In genomic region chr3:141729240-141729639, GRCh38 we compare ENCODE assay signal across 23 cellular contexts. TPM values are rescaled to one million over a fixed set of nuclear protein-coding genes. Genes with fewer than 3 reads are reported as not detected.
DNase-seq lines count a peak whose midpoint lies in the region; ATAC-seq and TF ChIP-seq lines count a peak whose summit lies in the region.
"Had no signal": no experiment of that assay in that cellular context is flagged by ENCODE, and none has a peak within 500 bp of the region (broad histone marks: within the 10 kb centered on the region; RNA-seq: fewer than 3 reads in every experiment).

No MANE protein-coding gene starts in this region.

- no peak overlapping the region for H3K4me2 ChIP-seq in HCT116 (ENCODE audit: low read length)
- H3K4me2 ChIP-seq in SU-DHL-6 (ENCODE audit: low read depth, low read length, poor library complexity, severe bottlenecking) = no peak overlapping the region

- no peaks in the 10 kb centered on the region for H3K9me3 Mint-ChIP-seq in CD4-positive, alpha-beta T cell
- H3K9me3 Mint-ChIP-seq: activated CD4-positive, alpha-beta T cell treated with anti-CD3 and anti-CD28 coated beads, Interleukin-2, amount 10 ng/mL, durations not matched to agents 7 days and 5 days; effector memory CD8-positive, alpha-beta T cell; memory B cell; natural killer cell had no signal

- H3K9ac ChIP-seq in HCT116 (ENCODE audit: low read length) = no peak overlapping the region
- H3K9ac ChIP-seq in SU-DHL-6 (ENCODE audit: low read length) = no peak overlapping the region

- H4K20me1 ChIP-seq in HCT116 (ENCODE audit: insufficient read depth) (no peaks in the 10 kb centered on the region), SU-DHL-6 (ENCODE audit: low read depth, low read length) (no peaks in the 10 kb centered on the region)

- H3K79me2 ChIP-seq in HCT116 (ENCODE audit: insufficient read depth, low read length) = no peaks in the 10 kb centered on the region
- no peaks in the 10 kb centered on the region for H3K79me2 ChIP-seq in SU-DHL-6 (ENCODE audit: insufficient read depth, low read length)

- TF ChIP-seq RAD21 in HCT116 (IDR thresholded peaks at IDR 0.05; ENCODE audit: low read depth) = peak; percentile 24; the same call in 1 of the 2 replicates

- no peak for DNase-seq in HCT116 (ENCODE audit: low read depth, low spot score)
- no peak for DNase-seq in fibroblast of villous mesenchyme (ENCODE audit: low read depth)
- DNase-seq in CD4-positive, alpha-beta T cell = no peak
- no peak for DNase-seq in GM20000 (ENCODE audit: low spot score)
- DNase-seq: activated CD4-positive, alpha-beta T cell treated with anti-CD3 and anti-CD28 coated beads, Interleukin-2, amount 10 ng/mL, durations not matched to agents 7 days and 5 days; DMS79; effector memory CD8-positive, alpha-beta T cell; hypothalamus; kidney; natural killer cell; NCI-H187 treated with DMSO at 0.1 percent for 48 hours; NCI-H2227 treated with DMSO at 0.1 percent for 48 hours; NK-92 treated with Interleukin-12 subunit alpha and Interleukin-12 subunit beta, amount 100 ng/mL, for 24 hours; stimulated activated CD4-positive, alpha-beta T cell treated with anti-CD3 and anti-CD28 coated beads, Interleukin-1b, Interleukin-23, amount 100 ng/mL, for 48 hours; stimulated activated naive CD4-positive, alpha-beta T cell had no signal

- no peaks in the 10 kb centered on the region for H3F3A ChIP-seq in SU-DHL-6 (ENCODE audit: insufficient read depth)

- POLR2A ChIA-PET in HCT116 (lab: Charles Lee) = no interaction called here
- POLR2A ChIA-PET in CD4-positive, alpha-beta T cell (lab: Charles Lee) = no interaction called here

- peaks cover 11% of the 10 kb centered on the region for H3K27me3 Mint-ChIP-seq in CD4-positive, alpha-beta T cell

- no peaks in the 10 kb centered on the region for H3K27me3 ChIP-seq in HCT116 (ENCODE audit: insufficient read depth, low read length)
- no peaks in the 10 kb centered on the region for H3K27me3 ChIP-seq in SU-DHL-6 (ENCODE audit: low read length)
- peaks cover 3% of the 10 kb centered on the region for H3K27me3 ChIP-seq in CD4-positive, alpha-beta T cell (ENCODE audit: control insufficient read depth, insufficient read depth, low read length)

- intact Hi-C loops in HCT116 (cut with micrococcal nuclease) = no loop called here
- intact Hi-C loops in CD4-positive, alpha-beta T cell (cut with DNase I, micrococcal nuclease) = no loop called here

- BruUV-seq in HCT116 (replicated peaks; lab: Mats Ljungman, UMichigan) = no TSS peak

- CTCF ChIA-PET in HCT116 (lab: Charles Lee) = no interaction called here
- CTCF ChIA-PET in CD4-positive, alpha-beta T cell (lab: Charles Lee) = no interaction called here

- H3K36me3 ChIP-seq in HCT116 (ENCODE audit: control insufficient read depth in 1 of 2, insufficient read depth in 2 of 2, low read length in 2 of 2) (no peaks in the 10 kb centered on the region), SU-DHL-6 (ENCODE audit: low read length) (no peaks in the 10 kb centered on the region)

- H3K27ac ChIP-seq in C4-2B = no peak overlapping the region
- no peak overlapping the region for H3K27ac ChIP-seq in HCT116 (ENCODE audit: low read depth, low read length)
- no peak overlapping the region for H3K27ac ChIP-seq in SU-DHL-6 (ENCODE audit: low read depth, low read length)
- no peak overlapping the region for H3K27ac ChIP-seq in CD4-positive, alpha-beta T cell (ENCODE audit: low read depth, low read length)
- H3K27ac ChIP-seq: RWPE1 had no signal

- H3K4me3 ChIP-seq in HCT116 (replicated peaks in 1 of 2; ENCODE audit: low read depth in 1 of 2, low read length in 2 of 2) (no peak overlapping the region), SU-DHL-6 (ENCODE audit: insufficient read depth, low read length, poor library complexity, severe bottlenecking) (no peak overlapping the region), fibroblast of villous mesenchyme (ENCODE audit: low read depth, low read length) (no peak overlapping the region)

- peak; percentile 16 for TF ChIP-seq CTCF in C4-2B (conservative IDR thresholded peaks at IDR 0.05)
- TF ChIP-seq CTCF in HCT116 (IDR thresholded peaks at IDR 0.05 in 2 of 3, conservative IDR thresholded peaks at IDR 0.05 in 1 of 3; ENCODE audit: borderline replicate concordance in 1 of 3, insufficient read depth in 1 of 3, low read depth in 2 of 3, low read length in 2 of 3) = peak in 2 of 3 experiments; percentile 52 to 56; a peak in 4 of 6 replicates
- TF ChIP-seq CTCF in SU-DHL-6 (IDR thresholded peaks at IDR 0.05; ENCODE audit: insufficient read depth, low read length, poor library complexity, severe bottlenecking) = peak; percentile 11
- TF ChIP-seq CTCF in fibroblast of villous mesenchyme (IDR thresholded peaks at IDR 0.05; ENCODE audit: insufficient read depth, low read depth, low read length) = peak; percentile 14
- no peak for TF ChIP-seq CTCF in CD4-positive, alpha-beta T cell (IDR thresholded peaks at IDR 0.05)
- TF ChIP-seq CTCF in GM20000 (IDR thresholded peaks at IDR 0.05; ENCODE audit: extremely low read depth, missing control alignments) = no peak

- RAD21 ChIA-PET in HCT116 (lab: Charles Lee; ENCODE audit: low non-redundant PET in 1 of 2, low total read pairs in 2 of 2, uncharacterized antibody in 2 of 2, unreplicated experiment in 2 of 2) = no interaction called here

- H3K36me3 Mint-ChIP-seq in CD4-positive, alpha-beta T cell (ENCODE audit: low read depth) = no peaks in the 10 kb centered on the region
- H3K36me3 Mint-ChIP-seq: memory B cell, natural killer cell had no signal

- TF ChIP-seq POLR2A in HCT116 (IDR thresholded peaks at IDR 0.05; ENCODE audit: borderline replicate concordance, extremely low read depth, insufficient read depth, insufficient read length) = no peak

- H3K4me1 Mint-ChIP-seq in CD4-positive, alpha-beta T cell (ENCODE audit: low read depth) = no peaks in the 10 kb centered on the region
- H3K4me1 Mint-ChIP-seq: activated CD4-positive, alpha-beta T cell treated with anti-CD3 and anti-CD28 coated beads, Interleukin-2, amount 10 ng/mL, durations not matched to agents 7 days and 5 days; memory B cell; natural killer cell had no signal

- H3K9me2 ChIP-seq in HCT116 (ENCODE audit: insufficient read depth) (no peaks in the 10 kb centered on the region), SU-DHL-6 (replicated peaks; ENCODE audit: insufficient read depth, low read length) (no peaks in the 10 kb centered on the region)

- H3K4me3 Mint-ChIP-seq in CD4-positive, alpha-beta T cell = no peak overlapping the region
- H3K4me3 Mint-ChIP-seq: activated CD4-positive, alpha-beta T cell treated with anti-CD3 and anti-CD28 coated beads, Interleukin-2, amount 10 ng/mL, durations not matched to agents 7 days and 5 days; effector memory CD8-positive, alpha-beta T cell; memory B cell; natural killer cell had no signal

- H3K9me3 ChIP-seq in HCT116 (ENCODE audit: control insufficient read depth in 1 of 2, insufficient read depth in 1 of 2, low read depth in 1 of 2, low read length in 2 of 2) (no peaks in the 10 kb centered on the region), SU-DHL-6 (ENCODE audit: insufficient read depth, low read length) (no peaks in the 10 kb centered on the region)
- H3K9me3 ChIP-seq in CD4-positive, alpha-beta T cell (ENCODE audit: control insufficient read depth, low read length) = no peaks in the 10 kb centered on the region

- ATAC-seq in HCT116 (peak; percentile 66), GM19452 (IDR thresholded peaks at IDR 0.05; ENCODE audit: unreplicated experiment) (no peak), HG03571 (IDR thresholded peaks at IDR 0.05; ENCODE audit: unreplicated experiment) (no peak)
- no peak for ATAC-seq in CD4-positive, alpha-beta T cell (ENCODE audit: poor library complexity)
- ATAC-seq: effector memory CD8-positive, alpha-beta T cell; natural killer cell; SK-N-SH treated with all-trans-retinoic acid at 6 μM for 48 hours had no signal

- H2AFZ ChIP-seq in HCT116 (ENCODE audit: low read depth, low read length, poor library complexity, severe bottlenecking) (no peak overlapping the region), SU-DHL-6 (ENCODE audit: low read depth, low read length, severe bottlenecking) (no peak overlapping the region)

- H3K27ac Mint-ChIP-seq in CD4-positive, alpha-beta T cell = no peak overlapping the region
- H3K27ac Mint-ChIP-seq: activated CD4-positive, alpha-beta T cell treated with anti-CD3 and anti-CD28 coated beads, Interleukin-2, amount 10 ng/mL, durations not matched to agents 7 days and 5 days; effector memory CD8-positive, alpha-beta T cell; memory B cell; natural killer cell had no signal

- H3K4me1 ChIP-seq in HCT116 (ENCODE audit: control insufficient read depth in 1 of 2, insufficient read depth in 2 of 2, low read length in 2 of 2) = no peaks in the 10 kb centered on the region

TF ChIP-seq in HCT116, 20 proteins besides CTCF, POLR2A, EP300 and RAD21 (continues in another document):
- TF ChIP-seq EZH2phosphoT487 (IDR thresholded peaks at IDR 0.05; ENCODE audit: borderline replicate concordance) (no peak), CEBPB (IDR thresholded peaks at IDR 0.05; ENCODE audit: low read depth) (no peak), ZFX (IDR thresholded peaks at IDR 0.05) (no peak), ZNF274 (IDR thresholded peaks at IDR 0.05; ENCODE audit: low read depth, low read length) (no peak)

RNA-seq across cellular contexts. Expression of gene RNF7, which starts 8.9 kb away (rescaled TPM):
- total RNA-seq in HCT116 (2021; ENCODE audit: unreplicated experiment) (82.3 TPM), fibroblast of villous mesenchyme (43.5 and 57.0 TPM in 2 replicates)
- polyA plus RNA-seq in HCT116 (2012) = 68.1 and 74.9 TPM in 2 replicates
- total RNA-seq in CD4-positive, alpha-beta T cell = 10 to 100 TPM; 60.7 to 65.7 TPM

RNA-seq across cellular contexts. Expression of gene GRK7, which starts 34.0 kb away (rescaled TPM):
- total RNA-seq in HCT116 (2021; ENCODE audit: unreplicated experiment) (not detected), fibroblast of villous mesenchyme (under 0.01 TPM in 1 of 2 replicates, not detected in the other)
- polyA plus RNA-seq in HCT116 (2012) = 0.01 TPM in 1 of 2 replicates, not detected in the other
- under 1 TPM; 0.19 to 0.22 TPM for total RNA-seq in CD4-positive, alpha-beta T cell
- total RNA-seq: activated CD4-positive, alpha-beta T cell treated with anti-CD3 and anti-CD28 coated beads, Interleukin-2, amount 10 ng/mL, durations not matched to agents 7 days and 5 days; chondrocyte; kidney had no signal

Comparison
In these comparisons a context has a peak if more than half of its experiments do, and no peak if none do; other contexts are left out.
1. CTCF ChIP-seq: peak in C4-2B (single experiment), HCT116 (2 of 3), SU-DHL-6 (single experiment) and fibroblast of villous mesenchyme (single experiment); none in CD4-positive, alpha-beta T cell (single experiment) and GM20000 (single experiment).